ENCODE assay signal across 17 cellular contexts in genomic region chr19:27909861-27910260, GRCh38.
DNase-seq lines count a peak whose midpoint lies in the region; ATAC-seq and TF ChIP-seq lines count a peak whose summit lies in the region.
"Had no signal": no experiment of that assay in that cellular context is flagged by ENCODE, and none has a peak within 500 bp of the region (broad histone marks: within the 10 kb centered on the region; RNA-seq: fewer than 3 reads in every experiment).

No MANE protein-coding gene starts in this region.

- no peaks in the 10 kb centered on the region for H3K27me3 ChIP-seq in upper lobe of right lung
- H3K27me3 ChIP-seq: BLaER1 treated with 17β-estradiol and CSF1 and Interleukin-3, amounts not matched to agents 10 nM and 100 nM had no signal

- H3K9me3 Mint-ChIP-seq in osteocyte (ENCODE audit: unreplicated experiment), result peaks cover 14% of the 10 kb centered on the region
- peaks cover 3% of the 10 kb centered on the region for H3K9me3 Mint-ChIP-seq in stimulated activated memory B cell treated with anti-CD40 and anti-IgM and Interleukin-4, amounts not matched to agents 10 μg/mL and 1 μg/mL and 100 μg/mL, for 72 hours
- H3K9me3 Mint-ChIP-seq: CD4-positive, alpha-beta T cell; CD8-positive, alpha-beta T cell had no signal

- ATAC-seq in stimulated activated memory B cell treated with anti-CD40 and anti-IgM and Interleukin-4, amounts not matched to agents 10 μg/mL and 1 μg/mL and 100 μg/mL, for 72 hours, result peak; percentile 2
- ATAC-seq in upper lobe of right lung, result peak; percentile 6
- ATAC-seq in GM21717 (IDR thresholded peaks at IDR 0.05; ENCODE audit: unreplicated experiment), result no peak
- ATAC-seq: A549; CD8-positive, alpha-beta T cell had no signal

- H3K36me3 Mint-ChIP-seq in osteocyte (ENCODE audit: unreplicated experiment), result no peaks in the 10 kb centered on the region
- no peaks in the 10 kb centered on the region for H3K36me3 Mint-ChIP-seq in stimulated activated memory B cell treated with anti-CD40 and anti-IgM and Interleukin-4, amounts not matched to agents 10 μg/mL and 1 μg/mL and 100 μg/mL, for 72 hours
- H3K36me3 Mint-ChIP-seq: CD8-positive, alpha-beta T cell had no signal

- H3K27ac Mint-ChIP-seq in osteocyte (ENCODE audit: unreplicated experiment), result no peak overlapping the region
- H3K27ac Mint-ChIP-seq in stimulated activated memory B cell treated with anti-CD40 and anti-IgM and Interleukin-4, amounts not matched to agents 10 μg/mL and 1 μg/mL and 100 μg/mL, for 72 hours, result no peak overlapping the region
- H3K27ac Mint-ChIP-seq: B cell; CD4-positive, alpha-beta T cell; CD8-positive, alpha-beta T cell had no signal

- H3K27me3 Mint-ChIP-seq in osteocyte (ENCODE audit: unreplicated experiment), result no peaks in the 10 kb centered on the region
- H3K27me3 Mint-ChIP-seq in stimulated activated memory B cell treated with anti-CD40 and anti-IgM and Interleukin-4, amounts not matched to agents 10 μg/mL and 1 μg/mL and 100 μg/mL, for 72 hours, result no peaks in the 10 kb centered on the region
- H3K27me3 Mint-ChIP-seq: B cell; CD4-positive, alpha-beta T cell had no signal

- no peak for TF ChIP-seq CTCF in osteocyte (IDR thresholded peaks at IDR 0.05)
- no peak for TF ChIP-seq CTCF in upper lobe of right lung (IDR thresholded peaks at IDR 0.05)

- H3K4me1 Mint-ChIP-seq in osteocyte (ENCODE audit: unreplicated experiment), result no peaks in the 10 kb centered on the region
- no peaks in the 10 kb centered on the region for H3K4me1 Mint-ChIP-seq in stimulated activated memory B cell treated with anti-CD40 and anti-IgM and Interleukin-4, amounts not matched to agents 10 μg/mL and 1 μg/mL and 100 μg/mL, for 72 hours
- H3K4me1 Mint-ChIP-seq: B cell had no signal

- intact Hi-C loops in upper lobe of right lung (cut with DNase I), result no loop called here

- H3K4me3 ChIP-seq in upper lobe of right lung, result no peak overlapping the region
- H3K4me3 ChIP-seq: A549; BLaER1 treated with 17β-estradiol and CSF1 and Interleukin-3, amounts not matched to agents 10 nM and 100 nM had no signal

- H3K4me3 Mint-ChIP-seq in osteocyte (ENCODE audit: unreplicated experiment), result no peak overlapping the region
- H3K4me3 Mint-ChIP-seq in stimulated activated memory B cell treated with anti-CD40 and anti-IgM and Interleukin-4, amounts not matched to agents 10 μg/mL and 1 μg/mL and 100 μg/mL, for 72 hours, result no peak overlapping the region
- H3K4me3 Mint-ChIP-seq: B cell; CD4-positive, alpha-beta T cell; CD8-positive, alpha-beta T cell had no signal

- DNase-seq in osteocyte (ENCODE audit: extremely low spot score, unreplicated experiment), result peak; percentile 83
- no peak for DNase-seq in upper lobe of right lung
- no peak for DNase-seq in middle frontal gyrus (ENCODE audit: extremely low spot score, low spot score)
- DNase-seq: AML-193; Caco-2; Calu3; CD4-positive, alpha-beta T cell; CD8-positive, alpha-beta T cell; DMS79 treated with DMSO at 0.1 percent for 48 hours; GF-D8 had no signal

- no peaks in the 10 kb centered on the region for H3K9me3 ChIP-seq in upper lobe of right lung
- H3K9me3 ChIP-seq: Caco-2 had no signal

- no peaks in the 10 kb centered on the region for H3K36me3 ChIP-seq in upper lobe of right lung
- H3K36me3 ChIP-seq: BLaER1 treated with 17β-estradiol and CSF1 and Interleukin-3, amounts not matched to agents 10 nM and 100 nM had no signal

- H3K27ac ChIP-seq in upper lobe of right lung, result no peak overlapping the region
- H3K27ac ChIP-seq: 22Rv1; A549; BLaER1 treated with 17β-estradiol and CSF1 and Interleukin-3, amounts not matched to agents 10 nM and 100 nM; C4-2B had no signal

- no peaks in the 10 kb centered on the region for H3K4me1 ChIP-seq in upper lobe of right lung
- H3K4me1 ChIP-seq: A549; BLaER1 treated with 17β-estradiol and CSF1 and Interleukin-3, amounts not matched to agents 10 nM and 100 nM; Caco-2 had no signal
